In genomic region chr1:33762962-33763361, GRCh38 we compare ENCODE assay signal across 1 cellular context.
TF ChIP-seq lines count a peak whose summit lies in the region.

No MANE protein-coding gene starts in this region.

TF ChIP-seq in HCT116, 20 proteins besides CTCF, POLR2A, EP300 and RAD21 (continued from another document):
- no peak for TF ChIP-seq ZBTB33 (IDR thresholded peaks at IDR 0.05; ENCODE audit: extremely low read depth, insufficient replicate concordance, low read length)
